In the genomic region with DNA sequence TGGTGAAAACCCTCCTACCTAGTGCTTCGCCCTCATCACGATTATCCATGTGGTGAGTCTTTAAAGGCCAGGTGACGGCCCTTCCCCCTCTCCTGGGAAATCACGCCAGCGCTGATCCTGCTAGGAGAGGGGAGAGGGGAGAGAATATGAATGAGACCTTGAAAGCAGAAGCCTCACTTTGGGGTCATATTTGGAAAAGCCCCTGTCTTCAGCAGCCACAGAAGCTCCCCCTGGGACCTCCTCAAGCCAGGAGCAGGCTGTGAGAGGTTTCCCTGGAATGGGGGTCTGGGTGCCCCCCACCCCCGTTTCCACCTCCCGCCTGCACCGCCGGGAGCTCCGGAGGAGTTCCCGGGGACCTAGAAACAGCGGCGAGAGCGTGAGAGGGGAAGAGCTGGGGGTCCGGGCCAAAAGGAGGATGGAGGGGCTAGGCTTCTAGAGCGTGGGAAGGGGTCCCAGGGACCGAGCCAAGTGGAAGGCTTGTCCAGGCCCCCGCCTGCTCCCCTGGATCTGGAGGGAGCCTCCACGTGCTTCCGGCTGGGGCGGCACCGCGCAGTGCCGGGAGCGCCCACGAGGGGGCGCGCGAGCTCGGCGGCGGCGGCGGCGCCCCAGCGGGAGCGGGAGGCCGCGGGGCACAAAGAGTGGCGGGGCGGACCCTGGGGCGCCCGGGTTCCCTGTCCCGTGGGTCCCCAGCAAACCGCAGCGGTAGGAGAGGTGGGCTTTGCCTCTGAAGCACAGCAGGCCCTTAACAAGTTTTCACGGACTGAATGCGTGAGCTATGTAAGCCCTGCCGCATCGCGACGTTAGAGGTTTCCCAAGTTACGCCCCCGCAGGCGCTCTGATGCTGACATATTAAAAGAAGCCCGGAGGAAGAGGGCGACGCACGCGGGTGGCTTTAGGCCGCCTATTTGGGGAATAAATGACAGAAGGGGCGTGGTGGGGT, we compare ENCODE assay signal across 8 cellular contexts.
DNase-seq lines count a peak whose midpoint lies in the region; ATAC-seq and TF ChIP-seq lines count a peak whose summit lies in the region.

No MANE protein-coding gene starts in this region.

- peak overlapping the region; percentile 35 for H3K27ac Mint-ChIP-seq in activated CD4-positive, alpha-beta T cell treated with anti-CD3 and anti-CD28 coated beads for 36 hours

- H3K4me1 Mint-ChIP-seq in activated CD4-positive, alpha-beta T cell treated with anti-CD3 and anti-CD28 coated beads for 36 hours = peaks cover 21% of the 10 kb centered on the region

- intact Hi-C loops in activated CD4-positive, alpha-beta T cell treated with anti-CD3 and anti-CD28 coated beads for 36 hours (cut with DNase I, micrococcal nuclease) = loop anchor here (1.0 to 2.0 kb wide), 5 partner anchors 31 to 550 kb away; a partner anchor contains a TSS
- intact Hi-C loops in lower leg skin (cut with DNase I; ENCODE audit: low total_unique reads) = loop anchor here (5.0 kb wide), 1 partner anchor 72 kb away; no protein-coding TSS in a partner anchor

- H3K27ac ChIP-seq in coronary artery = no peak overlapping the region

- 1 to 3% methylated on average over 37 to 62 of the region's 62 CpGs for WGBS in lower leg skin, 2 donors

- ATAC-seq in HG02759 (IDR thresholded peaks at IDR 0.05; ENCODE audit: unreplicated experiment) = peak; percentile 95
- ATAC-seq in activated CD4-positive, alpha-beta T cell treated with anti-CD3 and anti-CD28 coated beads for 36 hours = peak; percentile 92

- peaks cover 4% of the 10 kb centered on the region for H3K36me3 Mint-ChIP-seq in activated CD4-positive, alpha-beta T cell treated with anti-CD3 and anti-CD28 coated beads for 36 hours (ENCODE audit: low read depth)

- H3K9me3 Mint-ChIP-seq in activated CD4-positive, alpha-beta T cell treated with anti-CD3 and anti-CD28 coated beads for 36 hours (ENCODE audit: low read depth) = peaks cover 3% of the 10 kb centered on the region

- TF ChIP-seq CTCF in coronary artery (IDR thresholded peaks at IDR 0.05) (peak; percentile 85), lower leg skin (IDR thresholded peaks at IDR 0.05) (no peak)

- no peak for TF ChIP-seq POLR2A in lower leg skin (IDR thresholded peaks at IDR 0.05)

- H3K27me3 Mint-ChIP-seq in activated CD4-positive, alpha-beta T cell treated with anti-CD3 and anti-CD28 coated beads for 36 hours = peaks cover 27% of the 10 kb centered on the region

- POLR2A ChIA-PET in activated CD4-positive, alpha-beta T cell treated with anti-CD3 and anti-CD28 coated beads for 36 hours (lab: Charles Lee) = no interaction called here

- CTCF ChIA-PET in activated CD4-positive, alpha-beta T cell treated with anti-CD3 and anti-CD28 coated beads for 36 hours (lab: Charles Lee) = interaction anchor here (0.6 to 5.0 kb wide), 29 partner anchors 8 to 461 kb away, joined by 3 to 88 read pairs (median 4); no protein-coding TSS in a partner anchor

- H3K4me3 Mint-ChIP-seq in activated CD4-positive, alpha-beta T cell treated with anti-CD3 and anti-CD28 coated beads for 36 hours = peak overlapping the region; percentile 63

- H3K4me3 ChIP-seq in coronary artery (peak overlapping the region; percentile 75), lower leg skin (ENCODE audit: low read depth, poor library complexity, severe bottlenecking) (peak overlapping the region; percentile 31)

- DNase-seq in NCI-H1417 (lab: John Stamatoyannopoulos, UW) (peak; percentile 71 to 88 (median 84)), NCI-H1417 treated with DMSO at 0.1 percent for 48 hours (lab: John Stamatoyannopoulos, UW) (no peak), NCI-H1694 (lab: John Stamatoyannopoulos, UW) (peak; percentile 47), coronary artery (ENCODE audit: low spot score) (peak; percentile 75), lower leg skin (ENCODE audit: low spot score in 2 of 2) (no peak)
- DNase-seq in activated CD4-positive, alpha-beta T cell treated with anti-CD3 and anti-CD28 coated beads for 36 hours = peak; percentile 83
- DNase-seq in stimulated activated CD4-positive, alpha-beta T cell treated with anti-CD3 and anti-CD28 coated beads, Interleukin-4, amount 100 ng/mL, for 48 hours (ENCODE audit: low read depth in 2 of 2) = peak; percentile 48 to 66

Comparison
In these comparisons a context has a peak if more than half of its experiments do, and no peak if none do; other contexts are left out.
1. DNase-seq: peak in NCI-H1417 (3 of 3), NCI-H1694 (single experiment), activated CD4-positive, alpha-beta T cell treated with anti-CD3 and anti-CD28 coated beads for 36 hours (single experiment), coronary artery (single experiment) and stimulated activated CD4-positive, alpha-beta T cell treated with anti-CD3 and anti-CD28 coated beads, Interleukin-4, amount 100 ng/mL, for 48 hours (2 of 2); none in NCI-H1417 treated with DMSO at 0.1 percent for 48 hours (single experiment) and lower leg skin (0 of 2).